Comparison of ENCODE assay signal across 24 cellular contexts in the genomic region with DNA sequence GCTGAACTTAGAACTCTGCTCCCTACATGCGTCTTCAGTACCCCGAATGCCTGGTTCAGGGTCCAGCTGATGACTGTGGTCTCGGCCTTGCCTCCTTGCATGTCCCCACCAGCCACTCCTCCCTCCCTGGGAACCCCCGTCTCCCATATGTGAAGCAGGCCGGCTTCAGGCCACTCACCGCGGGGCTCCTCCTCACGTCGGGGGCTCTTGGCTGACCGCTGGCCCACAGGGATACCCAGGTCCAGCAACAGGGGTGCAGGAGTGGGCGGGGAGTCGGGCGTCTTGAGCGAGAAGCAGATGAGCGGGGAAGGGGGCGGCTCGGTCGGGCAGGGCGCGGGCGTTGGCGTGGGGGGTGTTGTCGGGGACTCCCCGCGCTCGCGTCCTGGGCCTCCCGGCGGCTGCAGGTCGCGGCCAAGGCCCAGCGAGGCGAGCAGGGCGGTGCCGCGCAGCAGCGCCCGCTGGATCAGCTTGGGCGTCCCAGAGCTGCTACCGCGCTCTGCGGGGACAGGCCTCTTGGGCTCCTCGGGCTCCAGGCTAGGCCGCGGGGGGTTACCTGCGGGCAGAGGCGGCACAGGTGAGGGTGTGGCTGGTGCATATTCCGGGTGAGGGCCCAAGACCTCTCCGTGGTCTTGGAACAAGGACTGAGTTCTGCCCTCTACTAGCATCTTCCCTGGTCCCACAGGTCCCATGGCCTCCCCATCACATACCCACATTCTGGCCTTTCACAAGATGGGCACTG. TPM values are rescaled to one million over a fixed set of nuclear protein-coding genes. Genes with fewer than 3 reads are reported as not detected.
"Had no signal": no experiment of that assay in that cellular context is flagged by ENCODE, and none has a peak within 500 bp of the region (broad histone marks: within the 10 kb centered on the region; RNA-seq: fewer than 3 reads in every experiment).

No MANE protein-coding gene starts in this region.

- H3K4me3 Mint-ChIP-seq: endodermal cell; naive thymus-derived CD8-positive, alpha-beta T cell; neural progenitor cell; stimulated activated memory B cell treated with anti-CD40 and anti-IgM and Interleukin-4, amounts not matched to agents 10 μg/mL and 1 μg/mL and 100 μg/mL, for 72 hours; stimulated activated naive CD8-positive, alpha-beta T cell treated with anti-CD3 and anti-CD28 coated beads, Interleukin-15, amount 100 ng/mL, for 72 hours had no signal

- H3K79me2 ChIP-seq: parathyroid adenoma had no signal

- ATAC-seq: heart left ventricle; left lobe of liver; mucosa of descending colon; naive thymus-derived CD8-positive, alpha-beta T cell; sciatic nerve; stimulated activated memory B cell treated with anti-CD40 and anti-IgM and Interleukin-4, amounts not matched to agents 10 μg/mL and 1 μg/mL and 100 μg/mL, for 72 hours; stimulated activated naive CD8-positive, alpha-beta T cell treated with anti-CD3 and anti-CD28 coated beads, Interleukin-15, amount 100 ng/mL, for 72 hours had no signal

- H2AFZ ChIP-seq: neural progenitor cell, parathyroid adenoma had no signal

- H3K4me3 ChIP-seq: coronary artery, heart left ventricle, mucosa of descending colon, neural progenitor cell, prostate gland, spleen, testis, tibial nerve had no signal

- H3K4me1 Mint-ChIP-seq: endodermal cell, neural progenitor cell had no signal

- H3K4me1 ChIP-seq: neural progenitor cell, parathyroid adenoma, prostate gland, testis had no signal

- H3K9me3 Mint-ChIP-seq: endodermal cell; naive thymus-derived CD8-positive, alpha-beta T cell; neural progenitor cell; stimulated activated memory B cell treated with anti-CD40 and anti-IgM and Interleukin-4, amounts not matched to agents 10 μg/mL and 1 μg/mL and 100 μg/mL, for 72 hours; stimulated activated naive CD8-positive, alpha-beta T cell treated with anti-CD3 and anti-CD28 coated beads, Interleukin-15, amount 100 ng/mL, for 72 hours had no signal

- DNase-seq: effector CD4-positive, alpha-beta T cell; endodermal cell; heart left ventricle; hypothalamus; mucosa of descending colon; naive thymus-derived CD8-positive, alpha-beta T cell; occipital lobe; spleen; stimulated activated CD4-positive, alpha-beta T cell treated with anti-CD3 and anti-CD28 coated beads, Interleukin-15, amount 100 ng/mL, for 24 hours; stimulated activated CD4-positive, alpha-beta T cell treated with anti-CD3 and anti-CD28 coated beads, Interleukin-1b, Interleukin-23, amount 100 ng/mL, for 48 hours; stimulated activated CD4-positive, alpha-beta T cell treated with anti-CD3 and anti-CD28 coated beads, Interleukin-4, amount 100 ng/mL, for 24 hours; stimulated activated naive CD8-positive, alpha-beta T cell treated with anti-CD3 and anti-CD28 coated beads, Interleukin-15, amount 100 ng/mL, for 72 hours; testis had no signal

- H3K27me3 ChIP-seq: heart left ventricle, spleen, testis, tibial nerve had no signal

- H3K36me3 ChIP-seq: neural progenitor cell had no signal

- H3K4me2 ChIP-seq: neural progenitor cell had no signal

- H3K9ac ChIP-seq: neural progenitor cell, parathyroid adenoma had no signal

- H3K27ac Mint-ChIP-seq: endodermal cell; neural progenitor cell; stimulated activated memory B cell treated with anti-CD40 and anti-IgM and Interleukin-4, amounts not matched to agents 10 μg/mL and 1 μg/mL and 100 μg/mL, for 72 hours; stimulated activated naive CD8-positive, alpha-beta T cell treated with anti-CD3 and anti-CD28 coated beads, Interleukin-15, amount 100 ng/mL, for 72 hours had no signal

- H3K27me3 Mint-ChIP-seq: naive thymus-derived CD8-positive, alpha-beta T cell; stimulated activated memory B cell treated with anti-CD40 and anti-IgM and Interleukin-4, amounts not matched to agents 10 μg/mL and 1 μg/mL and 100 μg/mL, for 72 hours; stimulated activated naive CD8-positive, alpha-beta T cell treated with anti-CD3 and anti-CD28 coated beads, Interleukin-15, amount 100 ng/mL, for 72 hours had no signal

- H3K27ac ChIP-seq: coronary artery, heart left ventricle, neural progenitor cell, parathyroid adenoma, prostate gland, testis had no signal

- H3K9me3 ChIP-seq: heart left ventricle, mucosa of descending colon, prostate gland, spleen, testis, tibial nerve had no signal

- FAIRE-seq: frontal cortex, islet of Langerhans had no signal

RNA-seq across cellular contexts. Expression of a gene that starts 3.8 kb away (rescaled TPM):
- total RNA-seq: frontal cortex, left lobe of liver, skeletal muscle tissue had no signal
